Comparison of ENCODE assay signal across 23 cellular contexts in genomic region chr10:3179174-3179573, GRCh38.
"Had no signal": no experiment of that assay in that cellular context is flagged by ENCODE, and none has a peak within 500 bp of the region (broad histone marks: within the 10 kb centered on the region; RNA-seq: fewer than 3 reads in every experiment).

No MANE protein-coding gene starts in this region.

- FAIRE-seq: RCC 7860 had no signal

- H3K36me3 ChIP-seq: MG63, SJSA1 had no signal

- H3K4me3 ChIP-seq: MG63, SJSA1, SK-N-MC had no signal

- DNase-seq: Karpas-422, KBM-7, MG63, NCI-H1092, NCI-H1105 treated with DMSO at 0.1 percent for 48 hours, NCI-H1417 treated with DMSO at 0.1 percent for 48 hours, NCI-H146, NCI-H1694 treated with DMSO at 0.1 percent for 48 hours, NCI-H1930, NCI-H2081, NCI-H2171, NCI-H226, NCI-H446, NCI-H510A, NCI-H524 treated with DMSO at 0.1 percent for 48 hours, NCI-H69, NCI-H774, Right ventricle myocardium superior, RPMI8226, SIG-M5 had no signal

- H3K27ac ChIP-seq: SJSA1, SK-N-MC had no signal

- H3K9me3 ChIP-seq: MG63, SJSA1 had no signal
